ENCODE assay signal across 1 cellular context in genomic region chr7:100489824-100490223, GRCh38.
A peak's percentile ranks its signal among the peaks of the same experiment; 100 is the strongest.
TF ChIP-seq lines count a peak whose summit lies in the region.

No MANE protein-coding gene starts in this region.

TF ChIP-seq in K562, 482 proteins besides CTCF, POLR2A, EP300 and RAD21:
- no peak for TF ChIP-seq STAT5B (CRISPR knock-in tag; IDR thresholded peaks at IDR 0.05)
- TF ChIP-seq KDM1A (IDR thresholded peaks at IDR 0.05), result peak; percentile 83 to 84
- peak; percentile 56 for TF ChIP-seq VEZF1 (CRISPR knock-in tag; IDR thresholded peaks at IDR 0.05)
- no peak for TF ChIP-seq ZNF695 (CRISPR knock-in tag; IDR thresholded peaks at IDR 0.05)
- peak; percentile 93 for TF ChIP-seq TFAP4 (CRISPR knock-in tag; IDR thresholded peaks at IDR 0.05; ENCODE audit: borderline replicate concordance)
- TF ChIP-seq RFX1 (IDR thresholded peaks at IDR 0.05), result peak; percentile 100
- TF ChIP-seq XRCC4 (IDR thresholded peaks at IDR 0.05; ENCODE audit: extremely low read depth, insufficient read depth, insufficient read length), result no peak
- TF ChIP-seq MXI1 (IDR thresholded peaks at IDR 0.05; ENCODE audit: low read depth, low read length), result peak; percentile 92
- no peak for TF ChIP-seq HDAC6 (IDR thresholded peaks at IDR 0.05; ENCODE audit: low read depth, low read length)
- TF ChIP-seq POLR3A (IDR thresholded peaks at IDR 0.05; ENCODE audit: borderline replicate concordance, extremely low read depth, insufficient read depth, insufficient read length), result no peak
- peak; percentile 57; the same call in 1 of the 2 replicates for TF ChIP-seq MYNN (IDR thresholded peaks at IDR 0.05)
- no peak for TF ChIP-seq MYNN (CRISPR knock-in tag; IDR thresholded peaks at IDR 0.05)
- no peak for TF ChIP-seq RHOXF2B (CRISPR knock-in tag; conservative IDR thresholded peaks at IDR 0.05)
- no peak for TF ChIP-seq CREM (IDR thresholded peaks at IDR 0.05; ENCODE audit: low read depth)
- TF ChIP-seq SIN3A (IDR thresholded peaks at IDR 0.05; ENCODE audit: borderline replicate concordance in 2 of 2, control insufficient read depth in 1 of 2, low read depth in 2 of 2, low read length in 2 of 2), result peak in 1 of 2 experiments; percentile 73; a peak in 1 of 4 replicates
- peak in 1 of 2 experiments; percentile 99; a peak in 2 of 4 replicates for TF ChIP-seq CSDE1 (IDR thresholded peaks at IDR 0.05)
- no peak for TF ChIP-seq RNF2 (IDR thresholded peaks at IDR 0.05)
- TF ChIP-seq HDAC2 (IDR thresholded peaks at IDR 0.05), result peak; percentile 42; the same call in 1 of the 2 replicates
- TF ChIP-seq, protein P1, sequence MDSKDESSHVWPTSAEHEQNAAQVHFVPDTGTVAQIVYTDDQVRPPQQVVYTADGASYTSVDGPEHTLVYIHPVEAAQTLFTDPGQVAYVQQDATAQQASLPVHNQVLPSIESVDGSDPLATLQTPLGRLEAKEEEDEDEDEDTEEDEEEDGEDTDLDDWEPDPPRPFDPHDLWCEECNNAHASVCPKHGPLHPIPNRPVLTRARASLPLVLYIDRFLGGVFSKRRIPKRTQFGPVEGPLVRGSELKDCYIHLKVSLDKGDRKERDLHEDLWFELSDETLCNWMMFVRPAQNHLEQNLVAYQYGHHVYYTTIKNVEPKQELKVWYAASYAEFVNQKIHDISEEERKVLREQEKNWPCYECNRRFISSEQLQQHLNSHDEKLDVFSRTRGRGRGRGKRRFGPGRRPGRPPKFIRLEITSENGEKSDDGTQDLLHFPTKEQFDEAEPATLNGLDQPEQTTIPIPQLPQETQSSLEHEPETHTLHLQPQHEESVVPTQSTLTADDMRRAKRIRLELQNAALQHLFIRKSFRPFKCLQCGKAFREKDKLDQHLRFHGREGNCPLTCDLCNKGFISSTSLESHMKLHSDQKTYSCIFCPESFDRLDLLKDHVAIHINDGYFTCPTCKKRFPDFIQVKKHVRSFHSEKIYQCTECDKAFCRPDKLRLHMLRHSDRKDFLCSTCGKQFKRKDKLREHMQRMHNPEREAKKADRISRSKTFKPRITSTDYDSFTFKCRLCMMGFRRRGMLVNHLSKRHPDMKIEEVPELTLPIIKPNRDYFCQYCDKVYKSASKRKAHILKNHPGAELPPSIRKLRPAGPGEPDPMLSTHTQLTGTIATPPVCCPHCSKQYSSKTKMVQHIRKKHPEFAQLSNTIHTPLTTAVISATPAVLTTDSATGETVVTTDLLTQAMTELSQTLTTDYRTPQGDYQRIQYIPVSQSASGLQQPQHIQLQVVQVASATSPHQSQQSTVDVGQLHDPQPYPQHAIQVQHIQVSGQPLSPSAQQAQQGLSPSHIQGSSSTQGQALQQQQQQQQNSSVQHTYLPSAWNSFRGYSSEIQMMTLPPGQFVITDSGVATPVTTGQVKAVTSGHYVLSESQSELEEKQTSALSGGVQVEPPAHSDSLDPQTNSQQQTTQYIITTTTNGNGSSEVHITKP (IDR thresholded peaks at IDR 0.05; ENCODE audit: partially characterized antibody), result peak; percentile 8
- TF ChIP-seq BRF1 (IDR thresholded peaks at IDR 0.05; ENCODE audit: borderline replicate concordance, extremely low read depth, insufficient read length), result no peak
- TF ChIP-seq MAZ (CRISPR knock-in tag; conservative IDR thresholded peaks at IDR 0.05 in 1 of 2, IDR thresholded peaks at IDR 0.05 in 1 of 2), result no peak
- TF ChIP-seq RCOR1 (IDR thresholded peaks at IDR 0.05; ENCODE audit: borderline replicate concordance in 1 of 2, low read depth in 2 of 2, low read length in 2 of 2), result peak; percentile 72 to 98; a peak in 3 of 4 replicates
- 0 out of 2 replicates have a peak, but pooled peaks have one; percentile 23 for TF ChIP-seq PKNOX1 (IDR thresholded peaks at IDR 0.05)
- peak; percentile 67 for TF ChIP-seq DACH1 (IDR thresholded peaks at IDR 0.05; ENCODE audit: partially characterized antibody)
- TF ChIP-seq USF2 (CRISPR knock-in tag; IDR thresholded peaks at IDR 0.05), result no peak
- TF ChIP-seq KLF10 (CRISPR knock-in tag; IDR thresholded peaks at IDR 0.05), result no peak
- no peak for TF ChIP-seq TEAD2 (tag; IDR thresholded peaks at IDR 0.05)
- TF ChIP-seq ZNF589 (CRISPR knock-in tag; IDR thresholded peaks at IDR 0.05; ENCODE audit: low read depth), result no peak
- TF ChIP-seq THAP7 (CRISPR knock-in tag; IDR thresholded peaks at IDR 0.05), result no peak
- no peak for TF ChIP-seq CBFA2T2 (conservative IDR thresholded peaks at IDR 0.05)
- TF ChIP-seq PHF21A (IDR thresholded peaks at IDR 0.05; ENCODE audit: borderline replicate concordance, low read depth), result 0 out of 2 replicates have a peak, but pooled peaks have one; percentile 35
- TF ChIP-seq BMI1 (IDR thresholded peaks at IDR 0.05; ENCODE audit: low read length), result peak; percentile 96
- TF ChIP-seq TCF3 (CRISPR knock-in tag; IDR thresholded peaks at IDR 0.05), result no peak
- TF ChIP-seq TRIM28 (IDR thresholded peaks at IDR 0.05), result no peak
- TF ChIP-seq POLR2AphosphoS5 (IDR thresholded peaks at IDR 0.05; ENCODE audit: control insufficient read depth, insufficient read depth, low read depth, low read length), result no peak
- peak; percentile 90 for TF ChIP-seq CTBP1 (IDR thresholded peaks at IDR 0.05; ENCODE audit: borderline replicate concordance)
- peak; percentile 83 to 86 for TF ChIP-seq NRF1 (conservative IDR thresholded peaks at IDR 0.05 in 1 of 2, IDR thresholded peaks at IDR 0.05 in 1 of 2)
- TF ChIP-seq, protein P2, sequence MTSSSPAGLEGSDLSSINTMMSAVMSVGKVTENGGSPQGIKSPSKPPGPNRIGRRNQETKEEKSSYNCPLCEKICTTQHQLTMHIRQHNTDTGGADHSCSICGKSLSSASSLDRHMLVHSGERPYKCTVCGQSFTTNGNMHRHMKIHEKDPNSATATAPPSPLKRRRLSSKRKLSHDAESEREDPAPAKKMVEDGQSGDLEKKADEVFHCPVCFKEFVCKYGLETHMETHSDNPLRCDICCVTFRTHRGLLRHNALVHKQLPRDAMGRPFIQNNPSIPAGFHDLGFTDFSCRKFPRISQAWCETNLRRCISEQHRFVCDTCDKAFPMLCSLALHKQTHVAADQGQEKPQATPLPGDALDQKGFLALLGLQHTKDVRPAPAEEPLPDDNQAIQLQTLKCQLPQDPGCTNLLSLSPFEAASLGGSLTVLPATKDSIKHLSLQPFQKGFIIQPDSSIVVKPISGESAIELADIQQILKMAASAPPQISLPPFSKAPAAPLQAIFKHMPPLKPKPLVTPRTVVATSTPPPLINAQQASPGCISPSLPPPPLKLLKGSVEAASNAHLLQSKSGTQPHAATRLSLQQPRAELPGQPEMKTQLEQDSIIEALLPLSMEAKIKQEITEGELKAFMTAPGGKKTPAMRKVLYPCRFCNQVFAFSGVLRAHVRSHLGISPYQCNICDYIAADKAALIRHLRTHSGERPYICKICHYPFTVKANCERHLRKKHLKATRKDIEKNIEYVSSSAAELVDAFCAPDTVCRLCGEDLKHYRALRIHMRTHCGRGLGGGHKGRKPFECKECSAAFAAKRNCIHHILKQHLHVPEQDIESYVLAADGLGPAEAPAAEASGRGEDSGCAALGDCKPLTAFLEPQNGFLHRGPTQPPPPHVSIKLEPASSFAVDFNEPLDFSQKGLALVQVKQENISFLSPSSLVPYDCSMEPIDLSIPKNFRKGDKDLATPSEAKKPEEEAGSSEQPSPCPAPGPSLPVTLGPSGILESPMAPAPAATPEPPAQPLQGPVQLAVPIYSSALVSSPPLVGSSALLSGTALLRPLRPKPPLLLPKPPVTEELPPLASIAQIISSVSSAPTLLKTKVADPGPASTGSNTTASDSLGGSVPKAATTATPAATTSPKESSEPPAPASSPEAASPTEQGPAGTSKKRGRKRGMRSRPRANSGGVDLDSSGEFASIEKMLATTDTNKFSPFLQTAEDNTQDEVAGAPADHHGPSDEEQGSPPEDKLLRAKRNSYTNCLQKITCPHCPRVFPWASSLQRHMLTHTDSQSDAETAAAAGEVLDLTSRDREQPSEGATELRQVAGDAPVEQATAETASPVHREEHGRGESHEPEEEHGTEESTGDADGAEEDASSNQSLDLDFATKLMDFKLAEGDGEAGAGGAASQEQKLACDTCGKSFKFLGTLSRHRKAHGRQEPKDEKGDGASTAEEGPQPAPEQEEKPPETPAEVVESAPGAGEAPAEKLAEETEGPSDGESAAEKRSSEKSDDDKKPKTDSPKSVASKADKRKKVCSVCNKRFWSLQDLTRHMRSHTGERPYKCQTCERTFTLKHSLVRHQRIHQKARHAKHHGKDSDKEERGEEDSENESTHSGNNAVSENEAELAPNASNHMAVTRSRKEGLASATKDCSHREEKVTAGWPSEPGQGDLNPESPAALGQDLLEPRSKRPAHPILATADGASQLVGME (CRISPR knock-in tag; IDR thresholded peaks at IDR 0.05), result 0 out of 2 replicates have a peak, but pooled peaks have one; percentile 76
